1 cellular context compared by ENCODE assay signal in genomic region chr9:129073404-129073803, GRCh38.
TF ChIP-seq lines count a peak whose summit lies in the region.

No MANE protein-coding gene starts in this region.

TF ChIP-seq in K562, 482 proteins besides CTCF, POLR2A, EP300 and RAD21:
- peak; percentile 15; the same call in 1 of the 2 replicates for TF ChIP-seq PKNOX1 (IDR thresholded peaks at IDR 0.05)
- no peak for TF ChIP-seq TAF15 (IDR thresholded peaks at IDR 0.05; ENCODE audit: low read depth, low read length)
